30 cellular contexts compared by ENCODE assay signal in genomic region chr4:186304216-186304615, GRCh38. TPM values are rescaled to one million over a fixed set of nuclear protein-coding genes. Genes with fewer than 3 reads are reported as not detected.
A peak's percentile ranks its signal among the peaks of the same experiment; 100 is the strongest.
DNase-seq lines count a peak whose midpoint lies in the region; ATAC-seq, FAIRE-seq and TF ChIP-seq lines count a peak whose summit lies in the region.
"Had no signal": no experiment of that assay in that cellular context is flagged by ENCODE, and none has a peak within 500 bp of the region (broad histone marks: within the 10 kb centered on the region; RNA-seq: fewer than 3 reads in every experiment).

No MANE protein-coding gene starts in this region.

- SMC1A ChIA-PET in GM12878 (lab: Charles Lee; ENCODE audit: uncharacterized antibody, unreplicated experiment): interaction anchor here (1.4 kb wide), 1 partner anchor 16 kb away, joined by 5 read pairs; no protein-coding TSS in a partner anchor

- ATAC-seq in GM12878: no peak

- H3K27ac Mint-ChIP-seq in MCF 10A (ENCODE audit: low read depth, unreplicated experiment): no peak overlapping the region
- H3K27ac Mint-ChIP-seq in glutamatergic neuron (ENCODE audit: unreplicated experiment): peak overlapping the region; percentile 8
- no peak overlapping the region for H3K27ac Mint-ChIP-seq in mesothelial cell of epicardium
- H3K27ac Mint-ChIP-seq: CD14-positive monocyte; CD4-positive, alpha-beta memory T cell; CD4-positive, CD25-positive, alpha-beta regulatory T cell; CD8-positive, alpha-beta memory T cell had no signal

- no peak for TF ChIP-seq CTCF in mammary epithelial cell (conservative IDR thresholded peaks at IDR 0.05 in 1 of 2, IDR thresholded peaks at IDR 0.05 in 1 of 2; ENCODE audit: extremely low read depth in 1 of 2, insufficient read depth in 1 of 2, low read depth in 1 of 2, low read length in 2 of 2)
- no peak for TF ChIP-seq CTCF in MCF 10A (IDR thresholded peaks at IDR 0.05; ENCODE audit: unreplicated experiment)
- TF ChIP-seq CTCF in GM12878 (IDR thresholded peaks at IDR 0.05 in 2 of 3, conservative IDR thresholded peaks at IDR 0.05 in 1 of 3; ENCODE audit: control insufficient read depth in 2 of 3, extremely low read depth in 1 of 3, insufficient read depth in 1 of 3, low read depth in 3 of 3, low read length in 3 of 3): no peak
- TF ChIP-seq CTCF in glutamatergic neuron (IDR thresholded peaks at IDR 0.05; ENCODE audit: partially characterized antibody, unreplicated experiment): no peak
- TF ChIP-seq CTCF in mesothelial cell of epicardium (IDR thresholded peaks at IDR 0.05; ENCODE audit: unreplicated experiment): no peak

- no peaks in the 10 kb centered on the region for H3K4me1 Mint-ChIP-seq in MCF 10A (ENCODE audit: insufficient read depth, unreplicated experiment)
- H3K4me1 Mint-ChIP-seq in glutamatergic neuron (ENCODE audit: low read depth, unreplicated experiment): no peaks in the 10 kb centered on the region
- no peaks in the 10 kb centered on the region for H3K4me1 Mint-ChIP-seq in mesothelial cell of epicardium
- H3K4me1 Mint-ChIP-seq: CD14-positive monocyte; CD4-positive, alpha-beta memory T cell; CD4-positive, CD25-positive, alpha-beta regulatory T cell; CD8-positive, alpha-beta memory T cell had no signal

- dilution Hi-C loops in mammary epithelial cell (cut with HindIII; ENCODE audit: low sequenced_read_pairs): no loop called here

- no peak for TF ChIP-seq RAD21 in GM12878 (IDR thresholded peaks at IDR 0.05; ENCODE audit: insufficient read depth, low read depth, low read length)

- no peaks in the 10 kb centered on the region for H3K4me1 ChIP-seq in mammary epithelial cell (ENCODE audit: insufficient read depth, low read length)
- H3K4me1 ChIP-seq in GM12878 (ENCODE audit: control insufficient read depth, insufficient read depth, low read length): no peaks in the 10 kb centered on the region
- H3K4me1 ChIP-seq: BE2C, BLaER1 had no signal

- H3K9ac ChIP-seq in mammary epithelial cell (ENCODE audit: insufficient read depth, low read length): no peak overlapping the region
- no peak overlapping the region for H3K9ac ChIP-seq in GM12878 (ENCODE audit: control insufficient read depth, insufficient read depth, low read length)
- H3K9ac ChIP-seq: BLaER1 had no signal

- H3K27me3 Mint-ChIP-seq in MCF 10A (ENCODE audit: insufficient read depth, unreplicated experiment) (peaks cover 17% of the 10 kb centered on the region), glutamatergic neuron (ENCODE audit: unreplicated experiment) (peaks cover 1% of the 10 kb centered on the region), mesothelial cell of epicardium (ENCODE audit: low read depth) (peaks cover 38% of the 10 kb centered on the region)

- FAIRE-seq in GM12878 (lab: Jason Lieb, UNC): no peak
- FAIRE-seq: A204.1, GM12891, GM19239 had no signal

- peaks cover 4% of the 10 kb centered on the region for H3K27me3 ChIP-seq in mammary epithelial cell (ENCODE audit: insufficient read depth, low read length)
- H3K27me3 ChIP-seq in GM12878 (replicated peaks in 1 of 2; ENCODE audit: control insufficient read depth in 2 of 2, insufficient read depth in 2 of 2, low read length in 1 of 2): no peaks in the 10 kb centered on the region
- H3K27me3 ChIP-seq: BLaER1 had no signal

- H3K9me3 ChIP-seq in mammary epithelial cell (replicated peaks; ENCODE audit: insufficient read depth, low read length) (no peaks in the 10 kb centered on the region), GM12878 (replicated peaks; ENCODE audit: control insufficient read depth, insufficient read depth, low read length) (no peaks in the 10 kb centered on the region)
- H3K9me3 ChIP-seq: BE2C, BLaER1 had no signal

- 85% methylated on average over 4 of the region's 5 CpGs for WGBS in mammary epithelial cell (ENCODE audit: low coverage, missing lambda C conversion rate)
- WGBS in GM12878 (ENCODE audit: insufficient coverage, insufficient replicate concordance, low lambda C conversion rate, missing lambda C conversion rate): 24% methylated on average over 5 of the region's 5 CpGs

- RAD21 ChIA-PET in GM12878 (lab: Charles Lee; ENCODE audit: unreplicated experiment): no interaction called here

- H3K4me3 ChIP-seq in mammary epithelial cell (replicated peaks in 1 of 3; ENCODE audit: insufficient read depth in 1 of 3, low read depth in 2 of 3, low read length in 3 of 3): no peak overlapping the region
- H3K4me3 ChIP-seq in GM12878: no peak overlapping the region
- H3K4me3 ChIP-seq: BLaER1 had no signal

- H3K9me3 Mint-ChIP-seq in MCF 10A (ENCODE audit: unreplicated experiment) (no peaks in the 10 kb centered on the region), glutamatergic neuron (ENCODE audit: unreplicated experiment) (no peaks in the 10 kb centered on the region), mesothelial cell of epicardium (no peaks in the 10 kb centered on the region)
- H3K9me3 Mint-ChIP-seq: CD14-positive monocyte; CD4-positive, alpha-beta memory T cell; CD4-positive, CD25-positive, alpha-beta regulatory T cell; CD8-positive, alpha-beta memory T cell had no signal

- CTCF ChIA-PET in mammary epithelial cell (lab: Charles Lee; ENCODE audit: low non-redundant PET) (no interaction called here), MCF 10A (lab: Yijun Ruan, JAX) (interaction anchor here (0.7 to 1.7 kb wide), 2 partner anchors 283 to 693 kb away, joined by 3 to 6 read pairs; no protein-coding TSS in a partner anchor), GM12878 (lab: Yijun Ruan, JAX) (no interaction called here)

- intact Hi-C loops in mammary epithelial cell (cut with micrococcal nuclease) (no loop called here), MCF 10A (cut with micrococcal nuclease) (no loop called here), GM12878 (cut with micrococcal nuclease; ENCODE audit: unreplicated experiment) (no loop called here)

- DNase-seq in mammary epithelial cell (peak; percentile 5), MCF 10A (ENCODE audit: unreplicated experiment) (no peak), NCI-H69 (lab: John Stamatoyannopoulos, UW) (peak; percentile 1), GM12878 (ENCODE audit: low read depth, low spot score) (no peak), glutamatergic neuron (no peak), mesothelial cell of epicardium (ENCODE audit: low spot score in 2 of 2, unreplicated experiment in 2 of 2) (no peak), mesenteric fat pad (ENCODE audit: low spot score) (no peak)
- DNase-seq: 8988T; ACHN; BE2C; C1 segment of cervical spinal cord; CD4-positive, alpha-beta memory T cell; CD4-positive, CD25-positive, alpha-beta regulatory T cell; CD8-positive, alpha-beta memory T cell; COR-L47; DMS 273 treated with DMSO at 0.1 percent for 48 hours; DMS153; DMS53; DMS79; DND-41; EL; GDM1 had no signal

- H2AFZ ChIP-seq in mammary epithelial cell (ENCODE audit: low read depth, low read length) (no peak overlapping the region), GM12878 (ENCODE audit: control insufficient read depth, low read depth, low read length) (no peak overlapping the region)

- H3K4me3 Mint-ChIP-seq in MCF 10A (ENCODE audit: unreplicated experiment): no peak overlapping the region
- no peak overlapping the region for H3K4me3 Mint-ChIP-seq in glutamatergic neuron (ENCODE audit: unreplicated experiment)
- H3K4me3 Mint-ChIP-seq in mesothelial cell of epicardium: no peak overlapping the region
- H3K4me3 Mint-ChIP-seq: CD14-positive monocyte; CD4-positive, alpha-beta memory T cell; CD4-positive, CD25-positive, alpha-beta regulatory T cell; CD8-positive, alpha-beta memory T cell had no signal

- no peak overlapping the region for H3K27ac ChIP-seq in mammary epithelial cell (ENCODE audit: insufficient read depth, low read depth, low read length)
- no peak overlapping the region for H3K27ac ChIP-seq in GM12878 (ENCODE audit: control insufficient read depth, insufficient read depth)
- H3K27ac ChIP-seq: BLaER1 had no signal

- H4K20me1 ChIP-seq in mammary epithelial cell (ENCODE audit: insufficient read depth, low read length) (no peaks in the 10 kb centered on the region), GM12878 (ENCODE audit: control insufficient read depth, insufficient read depth) (no peaks in the 10 kb centered on the region)
- H4K20me1 ChIP-seq: BLaER1 had no signal

- in situ Hi-C loops in mammary epithelial cell (cut with MboI; ENCODE audit: low sequenced_read_pairs in 2 of 2): no loop called here
- in situ Hi-C loops in GM12878 (cut with MboI): no loop called here

- POLR2A ChIA-PET in MCF 10A (lab: Yijun Ruan, JAX): no interaction called here
- POLR2A ChIA-PET in GM12878 (lab: Charles Lee): no interaction called here

- H3K79me2 ChIP-seq in mammary epithelial cell (ENCODE audit: insufficient read depth, low read length) (no peaks in the 10 kb centered on the region), GM12878 (ENCODE audit: control insufficient read depth, insufficient read depth, low read length) (no peaks in the 10 kb centered on the region)

- TF ChIP-seq POLR2A in GM12878 (IDR thresholded peaks at IDR 0.05; ENCODE audit: low read depth, low read length): no peak

- no peak for TF ChIP-seq EP300 in GM12878 (IDR thresholded peaks at IDR 0.05; ENCODE audit: borderline replicate concordance in 1 of 2, control insufficient read depth in 1 of 2, low read depth in 2 of 2, low read length in 2 of 2)

- H3K36me3 Mint-ChIP-seq in MCF 10A (ENCODE audit: insufficient read depth, unreplicated experiment) (no peaks in the 10 kb centered on the region), glutamatergic neuron (ENCODE audit: unreplicated experiment) (peaks cover 4% of the 10 kb centered on the region), mesothelial cell of epicardium (no peaks in the 10 kb centered on the region)
- H3K36me3 Mint-ChIP-seq: CD14-positive monocyte; CD4-positive, alpha-beta memory T cell; CD4-positive, CD25-positive, alpha-beta regulatory T cell; CD8-positive, alpha-beta memory T cell had no signal

- H3K36me3 ChIP-seq in mammary epithelial cell (ENCODE audit: insufficient read depth, low read length) (no peaks in the 10 kb centered on the region), GM12878 (ENCODE audit: control insufficient read depth in 2 of 2, insufficient read depth in 2 of 2, low read length in 1 of 2) (no peaks in the 10 kb centered on the region)
- H3K36me3 ChIP-seq: BE2C, BLaER1 had no signal

- no peak overlapping the region for H3K4me2 ChIP-seq in mammary epithelial cell (ENCODE audit: insufficient read depth, low read depth, low read length)
- no peak overlapping the region for H3K4me2 ChIP-seq in GM12878 (ENCODE audit: control insufficient read depth, insufficient read depth)
- H3K4me2 ChIP-seq: BLaER1 had no signal

- BruUV-seq in mammary epithelial cell (replicated peaks; lab: Mats Ljungman, UMichigan): no TSS peak
- BruUV-seq in MCF 10A (replicated peaks; lab: Mats Ljungman, UMichigan): no TSS peak
- BruUV-seq in GM12878 (replicated peaks; lab: Mats Ljungman, UMichigan): no TSS peak

RNA-seq across cellular contexts. Expression of gene F11, which starts 38.2 kb away (rescaled TPM):
- total RNA-seq in mammary epithelial cell (not detected), MCF 10A (2022) (not detected in 2 replicates), GM12878 (2014; rRNA removed) (not detected in 2 replicates), GM12878 (2014; rRNA removed; fragmentation: Illumina TruSeq; extraction: Trizol) (not detected in 2 replicates), GM12878 (2021) (not detected in 2 replicates), glutamatergic neuron (ENCODE audit: unreplicated experiment) (not detected), mesothelial cell of epicardium (0.11 TPM in 1 of 3 replicates, not detected in the others), mesenteric fat pad (not detected)
- polyA plus RNA-seq in mammary epithelial cell (not detected), GM12878 (2011; rRNA removed) (not detected in 2 replicates), GM12878 (2014; fragmentation: Illumina TruSeq; extraction: Trizol) (not detected in 2 replicates), GM12878 (2014; fragmentation: Nextera tagmentation; extraction: Ambion mirVana) (not detected), GM12878 (2014; rRNA removed) (not detected in 2 replicates), GM12878 (2016; fragmentation: Nextera tagmentation; extraction: Ambion mirVana) (not detected)
- not detected for polyA minus RNA-seq in mammary epithelial cell
- not detected in 2 replicates for total RNA-seq in GM12878 (2013; cell fraction: nucleolus; rRNA removed)
- polyA plus RNA-seq in GM12878 (2011; ENCODE audit: low read depth): not detected
- polyA plus RNA-seq in GM12878 (2011; cell fraction: cytosol; rRNA removed): not detected in 2 replicates
- not detected in 2 replicates for polyA plus RNA-seq in GM12878 (2011; cell fraction: nucleus; rRNA removed)
- not detected in 2 replicates for polyA plus RNA-seq in GM12878 (2012)
- polyA minus RNA-seq in GM12878 (2011; rRNA and poly(A)+ RNA removed): not detected in 2 replicates
- not detected in 2 replicates for polyA minus RNA-seq in GM12878 (2011; cell fraction: cytosol; rRNA and poly(A)+ RNA removed)
- not detected in 2 replicates for polyA minus RNA-seq in GM12878 (2011; cell fraction: nucleus; rRNA and poly(A)+ RNA removed)
- total RNA-seq: CD4-positive, alpha-beta memory T cell; CD4-positive, CD25-positive, alpha-beta regulatory T cell; CD8-positive, alpha-beta memory T cell; Daoy; G401 had no signal
- polyA plus RNA-seq: AG04450; CD14-positive monocyte; CD4-positive, alpha-beta memory T cell; CD4-positive, CD25-positive, alpha-beta regulatory T cell; CD8-positive, alpha-beta memory T cell had no signal

Comparison
In these comparisons a context has a peak if more than half of its experiments do, and no peak if none do; other contexts are left out.
1. DNase-seq: peak in mammary epithelial cell (single experiment) and NCI-H69 (single experiment); none in MCF 10A (single experiment), GM12878 (single experiment), glutamatergic neuron (single experiment), mesothelial cell of epicardium (0 of 2) and mesenteric fat pad (single experiment).